In the genomic region with DNA sequence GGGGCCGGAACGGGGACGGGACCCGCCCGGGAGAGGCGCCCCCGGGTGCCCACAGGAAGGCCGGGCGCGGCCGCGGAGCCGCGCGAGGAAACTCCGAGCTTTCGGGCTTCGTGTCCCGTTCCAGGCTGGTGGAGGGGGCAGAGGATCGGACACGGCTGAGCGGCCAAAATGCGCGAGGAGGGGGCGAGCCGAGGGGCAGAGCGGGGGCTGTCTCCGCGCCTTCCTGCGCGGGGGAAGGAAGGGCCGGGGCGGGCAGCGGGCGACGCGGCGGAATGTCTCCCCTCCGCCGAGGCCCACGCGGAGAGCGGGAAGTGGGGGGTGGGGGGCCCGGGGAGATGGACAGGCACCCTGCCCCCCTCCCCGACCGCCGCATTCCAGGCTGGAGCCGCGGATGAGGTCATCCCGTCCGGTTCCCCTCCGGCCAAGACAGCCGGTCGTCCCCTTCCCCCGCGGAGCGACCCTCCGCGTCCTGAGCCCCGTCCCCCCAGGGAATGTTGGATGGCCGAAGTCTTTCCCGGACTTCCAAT, we compare ENCODE assay signal across 8 cellular contexts. TPM values are rescaled to one million over a fixed set of nuclear protein-coding genes. Genes with fewer than 3 reads are reported as not detected.
DNase-seq lines count a peak whose midpoint lies in the region; ATAC-seq and TF ChIP-seq lines count a peak whose summit lies in the region.

No MANE protein-coding gene starts in this region.

- DNase-seq in BJ (ENCODE audit: low read depth), result no peak
- DNase-seq in SJCRH30, result peak; percentile 50 to 64
- no peak for DNase-seq in fibroblast of mammary gland (ENCODE audit: low read depth)
- DNase-seq in neural crest cell (ENCODE audit: low read depth, low spot score), result no peak
- no peak for DNase-seq in mucosa of gallbladder (ENCODE audit: low spot score)

- POLR2A ChIA-PET in BJ (lab: Charles Lee), result no interaction called here

- H3K4me1 Mint-ChIP-seq in neural crest cell, result peaks cover 43% of the 10 kb centered on the region

- H3K36me3 Mint-ChIP-seq in neural crest cell (ENCODE audit: low read depth), result no peaks in the 10 kb centered on the region

- CTCF ChIA-PET in BJ (lab: Yijun Ruan, JAX), result interaction anchor here (1.4 to 22.0 kb wide), 6 partner anchors 9 to 47 kb away, joined by 6 to 551 read pairs (median 8); partner anchors contain the start of gene GGA1

- no peaks in the 10 kb centered on the region for H3K9me3 Mint-ChIP-seq in neural crest cell

- peak overlapping the region; percentile 67 for H3K27ac Mint-ChIP-seq in neural crest cell (ENCODE audit: unreplicated experiment)

- peak overlapping the region; percentile 84 for H3K27ac ChIP-seq in SJCRH30

- no peak for ATAC-seq in GM19463 (IDR thresholded peaks at IDR 0.05; ENCODE audit: unreplicated experiment)
- ATAC-seq in GM21576 (IDR thresholded peaks at IDR 0.05; ENCODE audit: unreplicated experiment), result no peak
- ATAC-seq in HG03139 (IDR thresholded peaks at IDR 0.05; ENCODE audit: unreplicated experiment), result no peak

- peak overlapping the region; percentile 93 for H3K4me3 Mint-ChIP-seq in neural crest cell

- peaks cover 34% of the 10 kb centered on the region for H3K27me3 Mint-ChIP-seq in neural crest cell (ENCODE audit: low read depth)

- H3K4me3 ChIP-seq in BJ (ENCODE audit: low read depth, low read length) (peak overlapping the region; percentile 83), SJCRH30 (peak overlapping the region; percentile 98), fibroblast of mammary gland (ENCODE audit: control insufficient read depth, low read depth, low read length) (peak overlapping the region; percentile 79)

- H3K36me3 ChIP-seq in BJ (ENCODE audit: control insufficient read depth, insufficient read depth, low read length) (peaks cover 7% of the 10 kb centered on the region), SJCRH30 (peaks cover 2% of the 10 kb centered on the region)

- H3K9me3 ChIP-seq in SJCRH30 (replicated peaks), result no peaks in the 10 kb centered on the region

- H3K4me1 ChIP-seq in SJCRH30, result peaks cover 18% of the 10 kb centered on the region

- TF ChIP-seq CTCF in BJ (IDR thresholded peaks at IDR 0.05; ENCODE audit: insufficient read depth, low read depth, low read length) (no peak), fibroblast of mammary gland (conservative IDR thresholded peaks at IDR 0.05; ENCODE audit: control insufficient read depth, insufficient read depth, low read depth, low read length) (no peak), neural crest cell (conservative IDR thresholded peaks at IDR 0.05) (no peak)

- H3K27me3 ChIP-seq in BJ (ENCODE audit: control insufficient read depth, insufficient read depth, low read length), result no peaks in the 10 kb centered on the region
- no peaks in the 10 kb centered on the region; the same call in 1 of the 2 replicates for H3K27me3 ChIP-seq in SJCRH30

RNA-seq across cellular contexts. Expression of gene CDC42EP1, which starts 0.5 kb away (rescaled TPM):
- 19.1 and 36.3 TPM in 2 replicates for polyA plus RNA-seq in BJ (2011; rRNA removed)
- 17.2 and 25.5 TPM in 2 replicates for polyA minus RNA-seq in BJ (2011; rRNA and poly(A)+ RNA removed)
- total RNA-seq in SJCRH30 (2014; rRNA removed; shearing (Covaris generic)), result 11.9 and 12.4 TPM in 2 replicates
- total RNA-seq in neural crest cell, result 22.6 and 26.1 TPM in 2 replicates
- 186 TPM for total RNA-seq in mucosa of gallbladder

RNA-seq across cellular contexts. Expression of gene LGALS2, which starts 19.1 kb away (rescaled TPM):
- polyA plus RNA-seq in BJ (2011; rRNA removed), result not detected in 2 replicates
- not detected in 2 replicates for polyA minus RNA-seq in BJ (2011; rRNA and poly(A)+ RNA removed)
- not detected in 2 replicates for total RNA-seq in SJCRH30 (2014; rRNA removed; shearing (Covaris generic))
- total RNA-seq in neural crest cell, result not detected in 2 replicates
- 776 TPM for total RNA-seq in mucosa of gallbladder

RNA-seq across cellular contexts. Expression of gene CARD10, which starts 41.5 kb away (rescaled TPM):
- 2.3 and 4.5 TPM in 2 replicates for polyA plus RNA-seq in BJ (2011; rRNA removed)
- 3.6 and 3.9 TPM in 2 replicates for polyA minus RNA-seq in BJ (2011; rRNA and poly(A)+ RNA removed)
- total RNA-seq in SJCRH30 (2014; rRNA removed; shearing (Covaris generic)), result 28.9 and 30.9 TPM in 2 replicates
- total RNA-seq in neural crest cell, result 7.0 and 7.3 TPM in 2 replicates
- 62.8 TPM for total RNA-seq in mucosa of gallbladder

RNA-seq across cellular contexts. Expression of gene GGA1, which starts 47.9 kb away (rescaled TPM):
- 22.5 and 34.6 TPM in 2 replicates for polyA plus RNA-seq in BJ (2011; rRNA removed)
- polyA minus RNA-seq in BJ (2011; rRNA and poly(A)+ RNA removed), result 16.4 and 26.2 TPM in 2 replicates
- total RNA-seq in SJCRH30 (2014; rRNA removed; shearing (Covaris generic)), result 25.1 and 34.1 TPM in 2 replicates
- total RNA-seq in neural crest cell (85.1 and 88.6 TPM in 2 replicates), mucosa of gallbladder (81.5 TPM)

Comparison
In these comparisons a context has a peak if more than half of its experiments do, and no peak if none do; other contexts are left out.
1. DNase-seq: peak in SJCRH30 (2 of 2); none in BJ (single experiment), fibroblast of mammary gland (single experiment), neural crest cell (single experiment) and mucosa of gallbladder (single experiment).
2. RNA of gene LGALS2, which starts 19.1 kb away (total RNA-seq): 776 TPM in mucosa of gallbladder (single experiment); not detected in SJCRH30 and not detected in neural crest cell; every median in the first group is over 100 times any median in the second.
3. Peak in every context shown above with its lines, with median percentiles within 50 percentile points of each other: H3K4me3 ChIP-seq.